Comparison of ENCODE assay signal across 27 cellular contexts in genomic region chr2:237234268-237234667, GRCh38.
DNase-seq lines count a peak whose midpoint lies in the region; ATAC-seq and TF ChIP-seq lines count a peak whose summit lies in the region.
"Had no signal": no experiment of that assay in that cellular context is flagged by ENCODE, and none has a peak within 500 bp of the region (broad histone marks: within the 10 kb centered on the region; RNA-seq: fewer than 3 reads in every experiment).

No MANE protein-coding gene starts in this region.

- CTCF ChIA-PET in CD8-positive, alpha-beta memory T cell (lab: Charles Lee): no interaction called here

- H3K4me3 ChIP-seq in coronary artery (no peak overlapping the region), psoas muscle (no peak overlapping the region), tibial nerve (no peak overlapping the region)
- H3K4me3 ChIP-seq in CD8-positive, alpha-beta memory T cell (ENCODE audit: low read length): no peak overlapping the region
- H3K4me3 ChIP-seq: left lung, mucosa of descending colon, neural progenitor cell had no signal

- H3K27ac Mint-ChIP-seq in CD8-positive, alpha-beta memory T cell: peak overlapping the region in 1 of 8 donors; percentile 16
- H3K27ac Mint-ChIP-seq: activated CD4-positive, alpha-beta memory T cell treated with anti-CD3 and anti-CD28 coated beads for 36 hours; activated naive CD8-positive, alpha-beta T cell treated with anti-CD3 and anti-CD28 coated beads, Interleukin-2, amount 50 U/mL, for 24 hours; CD4-positive, alpha-beta T cell; IgD-negative memory B cell; neural progenitor cell had no signal

- TF ChIP-seq EP300 in tibial nerve (IDR thresholded peaks at IDR 0.05): peak; percentile 75 to 85

- H3K36me3 Mint-ChIP-seq in CD8-positive, alpha-beta memory T cell: no peaks in the 10 kb centered on the region
- H3K36me3 Mint-ChIP-seq: activated CD4-positive, alpha-beta memory T cell treated with anti-CD3 and anti-CD28 coated beads for 36 hours; IgD-negative memory B cell; neural progenitor cell had no signal

- H3K27me3 ChIP-seq in psoas muscle (ENCODE audit: insufficient read depth in 3 of 3, low read length in 2 of 3): no peaks in the 10 kb centered on the region
- H3K27me3 ChIP-seq in tibial nerve: no peaks in the 10 kb centered on the region
- no peaks in the 10 kb centered on the region for H3K27me3 ChIP-seq in CD8-positive, alpha-beta memory T cell (ENCODE audit: insufficient read depth, low read length, poor library complexity, severe bottlenecking)
- H3K27me3 ChIP-seq: left lung, neural progenitor cell had no signal

- H3K27me3 Mint-ChIP-seq in CD8-positive, alpha-beta memory T cell: peaks cover 3 to 49% of the 10 kb centered on the region in 2 donors

- H3K27ac ChIP-seq in coronary artery (peak overlapping the region; percentile 61 to 73), psoas muscle (no peak overlapping the region), tibial nerve (peak overlapping the region in 2 of 4 donors; percentile 53 to 78)
- no peak overlapping the region for H3K27ac ChIP-seq in CD8-positive, alpha-beta memory T cell (ENCODE audit: low read depth, low read length)
- H3K27ac ChIP-seq: neural progenitor cell had no signal

- intact Hi-C loops in left ventricle myocardium superior (cut with micrococcal nuclease): loop anchor here (10.0 kb wide), 1 partner anchor 81 kb away; no protein-coding TSS in a partner anchor
- intact Hi-C loops in psoas muscle (cut with DNase I): no loop called here

- ATAC-seq in left ventricle myocardium superior (peak; percentile 71), psoas muscle (peak in 3 of 4 donors; percentile 73 to 79 (median 74))
- ATAC-seq: activated naive CD8-positive, alpha-beta T cell treated with anti-CD3 and anti-CD28 coated beads, Interleukin-2, amount 50 U/mL, for 24 hours; left lung; mucosa of descending colon had no signal

- DNase-seq in coronary artery (ENCODE audit: low spot score) (no peak), left ventricle myocardium superior (no peak), psoas muscle (no peak), tibial nerve (ENCODE audit: low spot score in 2 of 2) (peak in 1 of 2 donors; percentile 46), NCI-H526 (lab: John Stamatoyannopoulos, UW) (no peak), ureter (ENCODE audit: low spot score) (no peak)
- no peak for DNase-seq in CD8-positive, alpha-beta memory T cell
- no peak for DNase-seq in activated T-cell treated with anti-CD3 and anti-CD28 coated beads, Interleukin-2, amount 50 U/mL, for 1 hour
- DNase-seq: activated CD4-positive, alpha-beta memory T cell treated with anti-CD3 and anti-CD28 coated beads for 36 hours; activated gamma-delta T cell; activated naive CD8-positive, alpha-beta T cell treated with anti-CD3 and anti-CD28 coated beads, Interleukin-2, amount 50 U/mL, for 24 hours; activated T-cell treated with anti-CD3 and anti-CD28 coated beads for 4 hours; CD4-positive, alpha-beta T cell; cortex of kidney; DMS 273 treated with DMSO at 0.1 percent for 48 hours; H7; head of caudate nucleus; left lung; mucosa of descending colon; NCI-H1417; NCI-H526 treated with DMSO at 0.1 percent for 48 hours; retina; stimulated activated CD4-positive, alpha-beta T cell treated with anti-CD3 and anti-CD28 coated beads, Interleukin-15, amount 100 ng/mL, for 24 hours; stimulated activated CD8-positive, alpha-beta memory T cell treated with anti-CD3 and anti-CD28 coated beads, Interleukin-4, amount 100 ng/mL, for 48 hours; substantia nigra had no signal

- H3K4me3 Mint-ChIP-seq in CD8-positive, alpha-beta memory T cell: no peak overlapping the region
- H3K4me3 Mint-ChIP-seq: activated CD4-positive, alpha-beta memory T cell treated with anti-CD3 and anti-CD28 coated beads for 36 hours; activated naive CD8-positive, alpha-beta T cell treated with anti-CD3 and anti-CD28 coated beads, Interleukin-2, amount 50 U/mL, for 24 hours; CD4-positive, alpha-beta T cell; IgD-negative memory B cell; neural progenitor cell had no signal

- POLR2A ChIA-PET in CD8-positive, alpha-beta memory T cell (lab: Charles Lee): no interaction called here

- H3K36me3 ChIP-seq in psoas muscle (ENCODE audit: insufficient read depth in 1 of 2, low read depth in 1 of 2): no peaks in the 10 kb centered on the region
- no peaks in the 10 kb centered on the region for H3K36me3 ChIP-seq in tibial nerve
- H3K36me3 ChIP-seq in CD8-positive, alpha-beta memory T cell (ENCODE audit: insufficient read depth, low read length): no peaks in the 10 kb centered on the region
- H3K36me3 ChIP-seq: left lung, neural progenitor cell had no signal

- peaks cover 0 to 1% (median 0%) of the 10 kb centered on the region in 5 donors for H3K9me3 Mint-ChIP-seq in CD8-positive, alpha-beta memory T cell
- H3K9me3 Mint-ChIP-seq: activated CD4-positive, alpha-beta memory T cell treated with anti-CD3 and anti-CD28 coated beads for 36 hours; CD4-positive, alpha-beta T cell; neural progenitor cell had no signal

- no peaks in the 10 kb centered on the region for H3K4me1 Mint-ChIP-seq in CD8-positive, alpha-beta memory T cell
- H3K4me1 Mint-ChIP-seq: activated naive CD8-positive, alpha-beta T cell treated with anti-CD3 and anti-CD28 coated beads, Interleukin-2, amount 50 U/mL, for 24 hours; neural progenitor cell had no signal

- 52 to 87% (median 71%) methylated on average over 2 of the region's 2 CpGs for WGBS in psoas muscle, 3 donors
- 77 to 82% methylated on average over 2 of the region's 2 CpGs for WGBS in tibial nerve, 2 donors

- H3K4me1 ChIP-seq in psoas muscle: peaks cover 26% of the 10 kb centered on the region
- H3K4me1 ChIP-seq in tibial nerve: peaks cover 0 to 36% (median 10%) of the 10 kb centered on the region in 4 donors
- H3K4me1 ChIP-seq in CD8-positive, alpha-beta memory T cell (ENCODE audit: insufficient read depth, low read length): no peaks in the 10 kb centered on the region
- H3K4me1 ChIP-seq: left lung, neural progenitor cell had no signal

- TF ChIP-seq POLR2A in tibial nerve (IDR thresholded peaks at IDR 0.05): no peak

- H3K9me3 ChIP-seq in psoas muscle (no peaks in the 10 kb centered on the region), tibial nerve (no peaks in the 10 kb centered on the region)
- no peaks in the 10 kb centered on the region for H3K9me3 ChIP-seq in CD8-positive, alpha-beta memory T cell (ENCODE audit: low read length)
- H3K9me3 ChIP-seq: left lung, mucosa of descending colon had no signal

- TF ChIP-seq CTCF in coronary artery (IDR thresholded peaks at IDR 0.05): no peak
- no peak for TF ChIP-seq CTCF in psoas muscle (IDR thresholded peaks at IDR 0.05)
- TF ChIP-seq CTCF in tibial nerve (IDR thresholded peaks at IDR 0.05): no peak

Comparison
In these comparisons a context has a peak if more than half of its experiments do, and no peak if none do; other contexts are left out.
1. H3K27ac ChIP-seq: peak in coronary artery (2 of 2); none in psoas muscle (single experiment) and CD8-positive, alpha-beta memory T cell (single experiment).